ENCODE assay signal across 15 cellular contexts in genomic region chr1:33657833-33658232, GRCh38.
"Had no signal": no experiment of that assay in that cellular context is flagged by ENCODE, and none has a peak within 500 bp of the region (broad histone marks: within the 10 kb centered on the region; RNA-seq: fewer than 3 reads in every experiment).

No MANE protein-coding gene starts in this region.

- H3K4me1 ChIP-seq: colonic mucosa, foreskin keratinocyte, left lung, lower lobe of right lung had no signal

- H3K4me3 ChIP-seq: colonic mucosa, esophagus muscularis mucosa, gastroesophageal sphincter, heart right ventricle, left lung, lower lobe of right lung, mucosa of descending colon had no signal

- H3K36me3 ChIP-seq: colonic mucosa, esophagus muscularis mucosa, gastroesophageal sphincter, heart right ventricle, left lung, lower lobe of right lung had no signal

- DNase-seq: cerebellar nuclear complex; colonic mucosa; cortex of kidney; effector CD8-positive, alpha-beta T cell; effector memory CD8-positive, alpha-beta T cell; foreskin keratinocyte; hippocampal formation; left lung; lower lobe of right lung; mesenchymal stem cell; mucosa of descending colon; naive B cell had no signal

- H3K27me3 ChIP-seq: colonic mucosa, foreskin keratinocyte, gastroesophageal sphincter, heart right ventricle had no signal

- H3K9me3 ChIP-seq: colonic mucosa, esophagus muscularis mucosa, gastroesophageal sphincter, heart right ventricle, left lung, lower lobe of right lung, mucosa of descending colon had no signal

- ATAC-seq: effector memory CD8-positive, alpha-beta T cell; foreskin keratinocyte; gastroesophageal sphincter; left lung; lower lobe of right lung; mucosa of descending colon had no signal

- H3K27ac ChIP-seq: colonic mucosa, esophagus muscularis mucosa, foreskin keratinocyte, gastroesophageal sphincter, heart right ventricle, left lung, lower lobe of right lung had no signal
